ENCODE assay signal across 8 cellular contexts in genomic region chrX:44872817-44873414, GRCh38. TPM values are rescaled to one million over a fixed set of nuclear protein-coding genes. Genes with fewer than 3 reads are reported as not detected.
DNase-seq lines count a peak whose midpoint lies in the region; ATAC-seq and TF ChIP-seq lines count a peak whose summit lies in the region.

Gene KDM6A, plus strand, starts transcription at chrX:44873188. Its CDS starts 364 bp downstream, at chrX:44873552.

- peaks cover 5% of the 10 kb centered on the region for H3K36me3 Mint-ChIP-seq in activated CD4-positive, alpha-beta T cell treated with anti-CD3 and anti-CD28 coated beads, Interleukin-2, amount 10 ng/mL, durations not matched to agents 7 days and 5 days (ENCODE audit: low read depth)

- intact Hi-C loops in left colon (cut with DNase I, micrococcal nuclease) = no loop called here

- no peaks in the 10 kb centered on the region for H3K27me3 Mint-ChIP-seq in activated CD4-positive, alpha-beta T cell treated with anti-CD3 and anti-CD28 coated beads, Interleukin-2, amount 10 ng/mL, durations not matched to agents 7 days and 5 days

- H3K4me1 Mint-ChIP-seq in activated CD4-positive, alpha-beta T cell treated with anti-CD3 and anti-CD28 coated beads, Interleukin-2, amount 10 ng/mL, durations not matched to agents 7 days and 5 days = peaks cover 11% of the 10 kb centered on the region

- peak; percentile 96 for DNase-seq in BE2C
- peak; percentile 92 for DNase-seq in GM19240 (ENCODE audit: insufficient read length, low spot score)
- peak; percentile 92 to 95 for DNase-seq in NCI-H526 (lab: John Stamatoyannopoulos, UW)
- DNase-seq in activated CD4-positive, alpha-beta T cell treated with anti-CD3 and anti-CD28 coated beads, Interleukin-2, amount 10 ng/mL, durations not matched to agents 7 days and 5 days = peak; percentile 96
- DNase-seq in cortex of kidney (lab: John Stamatoyannopoulos, UW) = peak; percentile 17
- DNase-seq in left colon = peak; percentile 99 to 100
- peak; percentile 95 for DNase-seq in stimulated activated CD4-positive, alpha-beta T cell treated with anti-CD3 and anti-CD28 coated beads, Interleukin-1b, Interleukin-23, amount 100 ng/mL, for 48 hours

- peak within 1 kb of the TSS; percentile 96 for H3K4me3 Mint-ChIP-seq in activated CD4-positive, alpha-beta T cell treated with anti-CD3 and anti-CD28 coated beads, Interleukin-2, amount 10 ng/mL, durations not matched to agents 7 days and 5 days

- TF ChIP-seq CTCF in BE2C (IDR thresholded peaks at IDR 0.05; ENCODE audit: low read depth, low read length) = no peak

- no peaks in the 10 kb centered on the region for H3K27me3 ChIP-seq in BE2C

- ATAC-seq in HG03460 (IDR thresholded peaks at IDR 0.05; ENCODE audit: unreplicated experiment) (peak; percentile 88), left colon (peak; percentile 84)

- no peaks in the 10 kb centered on the region for H3K36me3 ChIP-seq in BE2C

- CTCF ChIA-PET in activated CD4-positive, alpha-beta T cell treated with anti-CD3 and anti-CD28 coated beads, Interleukin-2, amount 10 ng/mL, durations not matched to agents 7 days and 5 days (lab: Charles Lee) = no interaction called here

- no peaks in the 10 kb centered on the region for H3K9me3 Mint-ChIP-seq in activated CD4-positive, alpha-beta T cell treated with anti-CD3 and anti-CD28 coated beads, Interleukin-2, amount 10 ng/mL, durations not matched to agents 7 days and 5 days

- H3K9me3 ChIP-seq in BE2C = no peaks in the 10 kb centered on the region

- H3K27ac Mint-ChIP-seq in activated CD4-positive, alpha-beta T cell treated with anti-CD3 and anti-CD28 coated beads, Interleukin-2, amount 10 ng/mL, durations not matched to agents 7 days and 5 days = peak within 1 kb of the TSS; percentile 98

- H3K4me3 ChIP-seq in BE2C (ENCODE audit: low read depth, low read length) = peak within 1 kb of the TSS; percentile 92

- no peaks in the 10 kb centered on the region for H3K4me1 ChIP-seq in BE2C

- POLR2A ChIA-PET in activated CD4-positive, alpha-beta T cell treated with anti-CD3 and anti-CD28 coated beads, Interleukin-2, amount 10 ng/mL, durations not matched to agents 7 days and 5 days (lab: Charles Lee) = no interaction called here

RNA-seq across cellular contexts. Expression of gene KDM6A, which starts in this region (rescaled TPM):
- 11.1 TPM for polyA plus RNA-seq in BE2C (2012; ENCODE audit: insufficient read depth, insufficient read length, low read depth)
- total RNA-seq in activated CD4-positive, alpha-beta T cell treated with anti-CD3 and anti-CD28 coated beads, Interleukin-2, amount 10 ng/mL, durations not matched to agents 7 days and 5 days = 10 to 100 TPM; 26.6 to 27.6 TPM
- total RNA-seq in left colon = 10 to 100 TPM; 38.5 to 42.2 TPM

Comparison
In these comparisons a context has a peak if more than half of its experiments do, and no peak if none do; other contexts are left out.
1. Peak in every context shown above with its lines: DNase-seq, ATAC-seq and H3K4me3 ChIP-seq.
2. DNase-seq: peak in every context shown above with its lines; median percentile 100 in left colon; 96 in BE2C; 96 in activated CD4-positive, alpha-beta T cell treated with anti-CD3 and anti-CD28 coated beads, Interleukin-2, amount 10 ng/mL, durations not matched to agents 7 days and 5 days; 95 in stimulated activated CD4-positive, alpha-beta T cell treated with anti-CD3 and anti-CD28 coated beads, Interleukin-1b, Interleukin-23, amount 100 ng/mL, for 48 hours; 94 in NCI-H526; 92 in GM19240; 17 in cortex of kidney.